In genomic region chr2:36296798-36297197, GRCh38 we compare ENCODE assay signal across 19 cellular contexts. TPM values are rescaled to one million over a fixed set of nuclear protein-coding genes. Genes with fewer than 3 reads are reported as not detected.
DNase-seq lines count a peak whose midpoint lies in the region; ATAC-seq and TF ChIP-seq lines count a peak whose summit lies in the region.
"Had no signal": no experiment of that assay in that cellular context is flagged by ENCODE, and none has a peak within 500 bp of the region (broad histone marks: within the 10 kb centered on the region; RNA-seq: fewer than 3 reads in every experiment).

No MANE protein-coding gene starts in this region.

- H3K27ac ChIP-seq in duodenal mucosa (ENCODE audit: low read depth, low read length) (no peak overlapping the region), esophagus muscularis mucosa (replicated peaks in 1 of 4) (no peak overlapping the region)
- H3K27ac ChIP-seq: 22Rv1, Peyer's patch had no signal

- WGBS in esophagus muscularis mucosa: 66% methylated on average over 4 of the region's 4 CpGs

- TF ChIP-seq CTCF in esophagus muscularis mucosa (IDR thresholded peaks at IDR 0.05): no peak

- intact Hi-C loops in esophagus muscularis mucosa (cut with DNase I): no loop called here

- no peak for TF ChIP-seq EP300 in esophagus muscularis mucosa (IDR thresholded peaks at IDR 0.05)

- peak; percentile 36 for DNase-seq in DMS53 (lab: John Stamatoyannopoulos, UW)
- DNase-seq in DMS53 treated with DMSO at 0.1 percent for 48 hours (lab: John Stamatoyannopoulos, UW; ENCODE audit: unreplicated experiment): no peak
- peak; percentile 13 for DNase-seq in H7
- peak; percentile 16 for DNase-seq in left kidney (ENCODE audit: low read depth, low spot score)
- DNase-seq in activated T-cell treated with anti-CD3 and anti-CD28 coated beads for 4 hours: no peak
- DNase-seq in esophagus muscularis mucosa (ENCODE audit: extremely low spot score): no peak
- DNase-seq: COR-L47, DMS 273 treated with DMSO at 0.1 percent for 48 hours, GDM1, GOT3, NCI-H1436 treated with DMSO at 0.1 percent for 48 hours, NCI-H226, NCI-H524 treated with DMSO at 0.1 percent for 48 hours, Peyer's patch, T-cell had no signal

- no peaks in the 10 kb centered on the region for H3K36me3 ChIP-seq in H7 (replicated peaks; ENCODE audit: control insufficient read depth, insufficient read depth, low read length)
- no peaks in the 10 kb centered on the region for H3K36me3 ChIP-seq in duodenal mucosa (ENCODE audit: control insufficient read depth in 1 of 2, insufficient read depth in 2 of 2, low read length in 2 of 2)
- no peaks in the 10 kb centered on the region for H3K36me3 ChIP-seq in esophagus muscularis mucosa
- H3K36me3 ChIP-seq: Peyer's patch had no signal

- no peak for ATAC-seq in GM18858 (IDR thresholded peaks at IDR 0.05; ENCODE audit: unreplicated experiment)
- ATAC-seq: Right ventricle myocardium inferior, T-cell had no signal

- no peaks in the 10 kb centered on the region for H3K27me3 ChIP-seq in H7 (ENCODE audit: control insufficient read depth, insufficient read depth, low read length)
- no peaks in the 10 kb centered on the region for H3K27me3 ChIP-seq in duodenal mucosa (ENCODE audit: control insufficient read depth in 1 of 2, insufficient read depth in 2 of 2, low read length in 2 of 2)
- H3K27me3 ChIP-seq in esophagus muscularis mucosa: no peaks in the 10 kb centered on the region
- H3K27me3 ChIP-seq: Peyer's patch had no signal

- H3K4me3 ChIP-seq in H7 (ENCODE audit: insufficient read depth, low read depth, low read length) (no peak overlapping the region), duodenal mucosa (ENCODE audit: low read depth in 1 of 2, low read length in 2 of 2) (peak overlapping the region; percentile 10 to 55), esophagus muscularis mucosa (no peak overlapping the region)
- H3K4me3 ChIP-seq: Peyer's patch had no signal

- no peak overlapping the region for H3K9ac ChIP-seq in duodenal mucosa (ENCODE audit: low read depth in 1 of 2, low read length in 2 of 2)

- H3K4me1 ChIP-seq in duodenal mucosa (ENCODE audit: control insufficient read depth in 1 of 2, insufficient read depth in 2 of 2, low read length in 2 of 2) (no peaks in the 10 kb centered on the region), esophagus muscularis mucosa (no peaks in the 10 kb centered on the region)
- H3K4me1 ChIP-seq: Peyer's patch had no signal

- no peak for TF ChIP-seq POLR2A in esophagus muscularis mucosa (IDR thresholded peaks at IDR 0.05; ENCODE audit: low read depth)

- H3K9me3 ChIP-seq in duodenal mucosa (ENCODE audit: control insufficient read depth in 1 of 2, low read length in 2 of 2): no peaks in the 10 kb centered on the region
- no peaks in the 10 kb centered on the region for H3K9me3 ChIP-seq in esophagus muscularis mucosa
- H3K9me3 ChIP-seq: Peyer's patch had no signal

RNA-seq across cellular contexts. Expression of gene CRIM1, which starts 58.8 kb away (rescaled TPM):
- 19.0 and 21.4 TPM in 2 replicates for total RNA-seq in H7 (2014; rRNA removed; shearing (Covaris generic))
- 100 to 1,000 TPM; 140 to 429 (median 201) TPM for total RNA-seq in esophagus muscularis mucosa

Comparison
In these comparisons a context has a peak if more than half of its experiments do, and no peak if none do; other contexts are left out.
1. DNase-seq: peak in DMS53 (single experiment), H7 (single experiment) and left kidney (single experiment); none in DMS53 treated with DMSO at 0.1 percent for 48 hours (single experiment), activated T-cell treated with anti-CD3 and anti-CD28 coated beads for 4 hours (single experiment) and esophagus muscularis mucosa (single experiment).
2. H3K4me3 ChIP-seq: peak in duodenal mucosa (2 of 2); none in H7 (single experiment) and esophagus muscularis mucosa (0 of 4).